14 cellular contexts compared by ENCODE assay signal in genomic region chr14:68401320-68401719, GRCh38.
A peak's percentile ranks its signal among the peaks of the same experiment; 100 is the strongest.
DNase-seq lines count a peak whose midpoint lies in the region; ATAC-seq, FAIRE-seq and TF ChIP-seq lines count a peak whose summit lies in the region.
"Had no signal": no experiment of that assay in that cellular context is flagged by ENCODE, and none has a peak within 500 bp of the region (broad histone marks: within the 10 kb centered on the region; RNA-seq: fewer than 3 reads in every experiment).

No MANE protein-coding gene starts in this region.

- TF ChIP-seq POLR2A in GM12891 (IDR thresholded peaks at IDR 0.05; ENCODE audit: low read depth, low read length): no peak

- no peak for TF ChIP-seq CTCF in omental fat pad (IDR thresholded peaks at IDR 0.05)

- peak; percentile 66 for FAIRE-seq in GM12891 (lab: Jason Lieb, UNC)

- DNase-seq in GM12891 (ENCODE audit: insufficient read length, low spot score) (no peak), astrocyte of the hippocampus (ENCODE audit: low read depth, low spot score) (peak; percentile 13), omental fat pad (ENCODE audit: low spot score) (no peak), AML-193 (lab: John Stamatoyannopoulos, UW) (no peak), CD1c-positive myeloid dendritic cell (ENCODE audit: extremely low spot score) (no peak), HPDE6-E6E7 (ENCODE audit: extremely low spot score) (no peak), T-helper 1 cell (no peak)
- DNase-seq: body of pancreas, COR-L47, left ventricle myocardium superior, NCI-H2171, retina had no signal

- ATAC-seq in HG03159 (IDR thresholded peaks at IDR 0.05; ENCODE audit: unreplicated experiment) (peak; percentile 3), omental fat pad (ENCODE audit: low FRiP score) (peak; percentile 63)
- ATAC-seq: body of pancreas, SK-N-SH treated with all-trans-retinoic acid at 6 μM for 48 hours had no signal

TF ChIP-seq in GM12891, 5 proteins besides CTCF, POLR2A, EP300 and RAD21:
- TF ChIP-seq POLR2AphosphoS5 (IDR thresholded peaks at IDR 0.05; ENCODE audit: low read depth, low read length): no peak
- no peak for TF ChIP-seq POU2F2 (IDR thresholded peaks at IDR 0.05; ENCODE audit: low read depth, low read length)
